ENCODE assay signal across 13 cellular contexts in the genomic region with DNA sequence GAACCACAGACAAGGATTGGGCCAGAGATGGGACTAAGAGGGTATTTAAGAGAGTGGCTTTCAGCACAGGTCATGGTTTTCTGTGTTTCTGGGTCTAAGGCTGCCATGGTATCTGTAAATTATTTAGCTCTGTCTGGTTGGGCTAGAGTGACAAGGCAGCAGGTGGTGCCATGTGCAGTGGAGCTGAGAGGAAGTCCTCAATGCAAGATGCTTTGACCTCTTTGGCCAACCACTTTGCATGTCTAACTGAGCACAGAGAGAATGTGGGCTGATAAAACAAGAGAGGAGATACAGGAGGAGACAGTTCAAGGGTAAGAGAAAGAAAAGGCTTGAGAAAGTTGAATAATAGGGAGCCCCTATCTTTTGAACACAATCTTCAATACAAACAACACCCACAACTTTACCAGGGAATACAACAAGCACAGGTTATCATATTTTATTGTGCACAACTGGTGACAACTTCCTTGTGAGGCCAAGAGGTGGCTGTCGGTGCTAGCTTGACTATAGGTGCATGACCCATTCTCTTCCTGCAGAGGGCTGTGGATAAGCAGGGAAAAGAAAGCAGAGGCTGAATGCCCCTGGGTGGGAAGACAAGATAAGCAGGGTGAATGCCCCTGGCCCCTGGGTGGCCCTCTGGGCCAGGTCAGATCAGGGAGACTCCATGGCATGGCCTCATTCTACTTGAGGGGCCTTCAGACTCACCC. TPM values are rescaled to one million over a fixed set of nuclear protein-coding genes. Genes with fewer than 3 reads are reported as not detected.
DNase-seq lines count a peak whose midpoint lies in the region; ATAC-seq and TF ChIP-seq lines count a peak whose summit lies in the region.
"Had no signal": no experiment of that assay in that cellular context is flagged by ENCODE, and none has a peak within 500 bp of the region (broad histone marks: within the 10 kb centered on the region; RNA-seq: fewer than 3 reads in every experiment).

No MANE protein-coding gene starts in this region.

- H3K4me1 Mint-ChIP-seq in activated CD4-positive, alpha-beta T cell treated with anti-CD3 and anti-CD28 coated beads for 36 hours: peaks cover 8% of the 10 kb centered on the region

- peak; percentile 3 for TF ChIP-seq CTCF in HFF-Myc (IDR thresholded peaks at IDR 0.05; ENCODE audit: low read depth, low read length, missing control alignments)

- POLR2A ChIA-PET in activated CD4-positive, alpha-beta T cell treated with anti-CD3 and anti-CD28 coated beads for 36 hours (lab: Charles Lee): no interaction called here

- H3K9me3 Mint-ChIP-seq in activated CD4-positive, alpha-beta T cell treated with anti-CD3 and anti-CD28 coated beads for 36 hours (ENCODE audit: low read depth): peaks cover 5% of the 10 kb centered on the region

- CTCF ChIA-PET in activated CD4-positive, alpha-beta T cell treated with anti-CD3 and anti-CD28 coated beads for 36 hours (lab: Charles Lee): interaction anchor here (1.1 to 2.4 kb wide), 2 partner anchors 8 to 19 kb away, joined by 5 to 8 read pairs; no protein-coding TSS in a partner anchor

- intact Hi-C loops in left colon (cut with DNase I, micrococcal nuclease): no loop called here
- intact Hi-C loops in activated CD4-positive, alpha-beta T cell treated with anti-CD3 and anti-CD28 coated beads for 36 hours (cut with DNase I, micrococcal nuclease): no loop called here

- peak; percentile 81 for ATAC-seq in GM18873 (IDR thresholded peaks at IDR 0.05; ENCODE audit: low FRiP score, unreplicated experiment)
- peak; percentile 79 for ATAC-seq in left colon
- ATAC-seq in activated CD4-positive, alpha-beta T cell treated with anti-CD3 and anti-CD28 coated beads for 36 hours: no peak

- no peak overlapping the region for H3K4me3 ChIP-seq in HFF-Myc (replicated peaks; ENCODE audit: low read depth, low read length)
- H3K4me3 ChIP-seq in Jurkat, Clone E6-1 (ENCODE audit: low read length): no peak overlapping the region

- no peak for DNase-seq in HFF-Myc (ENCODE audit: extremely low read depth, low read depth)
- DNase-seq in Jurkat, Clone E6-1 (ENCODE audit: low read depth, low spot score): peak; percentile 64
- DNase-seq in left colon: no peak
- DNase-seq in dedifferentiated amniotic fluid mesenchymal stem cell (ENCODE audit: extremely low spot score): no peak
- no peak for DNase-seq in NOMO-1 (lab: John Stamatoyannopoulos, UW; ENCODE audit: unreplicated experiment in 2 of 2)
- DNase-seq in NCI-H69 (lab: John Stamatoyannopoulos, UW): no peak
- DNase-seq in activated CD4-positive, alpha-beta T cell treated with anti-CD3 and anti-CD28 coated beads for 36 hours: no peak
- DNase-seq: activated CD4-positive, CD25-positive, alpha-beta regulatory T cell; central memory CD4-positive, alpha-beta T cell; left ventricle myocardium superior; NCI-H2171; stimulated activated CD4-positive, alpha-beta T cell treated with anti-CD3 and anti-CD28 coated beads, Interleukin-4, amount 100 ng/mL, for 4 hours had no signal

- no peak overlapping the region for H3K4me3 Mint-ChIP-seq in activated CD4-positive, alpha-beta T cell treated with anti-CD3 and anti-CD28 coated beads for 36 hours

- no peaks in the 10 kb centered on the region for H3K27me3 Mint-ChIP-seq in activated CD4-positive, alpha-beta T cell treated with anti-CD3 and anti-CD28 coated beads for 36 hours

- H3K27ac Mint-ChIP-seq in activated CD4-positive, alpha-beta T cell treated with anti-CD3 and anti-CD28 coated beads for 36 hours: no peak overlapping the region

- H3K36me3 Mint-ChIP-seq in activated CD4-positive, alpha-beta T cell treated with anti-CD3 and anti-CD28 coated beads for 36 hours (ENCODE audit: low read depth): peaks cover 24% of the 10 kb centered on the region

RNA-seq across cellular contexts. Expression of gene FLACC1, which starts 12.3 kb away (rescaled TPM):
- 1.6 TPM for polyA plus RNA-seq in Jurkat, Clone E6-1 (2012; ENCODE audit: insufficient read depth, insufficient read length)
- total RNA-seq in left colon: 1 to 10 TPM; 1.3 to 2.1 TPM
- under 1 TPM; 0.48 to 0.72 TPM for total RNA-seq in activated CD4-positive, alpha-beta T cell treated with anti-CD3 and anti-CD28 coated beads for 36 hours
